Comparison of ENCODE assay signal across 8 cellular contexts in genomic region chr17:8225813-8226535, GRCh38. TPM values are rescaled to one million over a fixed set of nuclear protein-coding genes. Genes with fewer than 3 reads are reported as not detected.
DNase-seq lines count a peak whose midpoint lies in the region; ATAC-seq lines count a peak whose summit lies in the region.

No MANE protein-coding gene starts in this region.

- H3K9me3 Mint-ChIP-seq in CD4-positive, alpha-beta memory T cell, result peaks cover 0 to 35% (median 2%) of the 10 kb centered on the region in 8 donors

- H3K27me3 Mint-ChIP-seq in CD4-positive, alpha-beta memory T cell, result peaks cover 4 to 17% of the 10 kb centered on the region in 2 donors

- H3K27ac Mint-ChIP-seq in CD4-positive, alpha-beta memory T cell, result peak overlapping the region; percentile 80 to 100 (median 92)

- intact Hi-C loops in CD4-positive, alpha-beta memory T cell (cut with micrococcal nuclease), result no loop called here

- H3K9me3 ChIP-seq in CD4-positive, alpha-beta memory T cell (ENCODE audit: control insufficient read depth in 1 of 2, low read length in 2 of 2), result no peaks in the 10 kb centered on the region

- peaks cover 38 to 71% of the 10 kb centered on the region in 2 donors for H3K36me3 Mint-ChIP-seq in CD4-positive, alpha-beta memory T cell

- H3K27me3 ChIP-seq in CD4-positive, alpha-beta memory T cell (ENCODE audit: insufficient read depth, low read length), result no peaks in the 10 kb centered on the region

- peak; percentile 74 to 82 (median 78) for DNase-seq in CD4-positive, alpha-beta memory T cell
- DNase-seq in MV-4-11 (lab: John Stamatoyannopoulos, UW) (peak; percentile 88), dedifferentiated amniotic fluid mesenchymal stem cell (ENCODE audit: extremely low spot score) (peak; percentile 92), midbrain (lab: John Stamatoyannopoulos, UW) (peak; percentile 62), retina (no peak)
- peak; percentile 51 to 68 for DNase-seq in activated CD4-positive, alpha-beta T cell treated with anti-CD3 and anti-CD28 coated beads for 4 hours
- peak; percentile 50 to 65 for DNase-seq in stimulated activated CD8-positive, alpha-beta memory T cell treated with anti-CD3 and anti-CD28 coated beads, Interleukin-7, amount 100 ng/mL, for 48 hours (ENCODE audit: extremely low read depth in 1 of 2, low read depth in 1 of 2)

- H3K4me3 Mint-ChIP-seq in CD4-positive, alpha-beta memory T cell, result peak overlapping the region; percentile 8 to 78 (median 44)

- CTCF ChIA-PET in CD4-positive, alpha-beta memory T cell (lab: Charles Lee; ENCODE audit: partially characterized antibody), result interaction anchor here (0.8 to 6.6 kb wide), 5 partner anchors 22 to 107 kb away, joined by 3 to 67 read pairs (median 4); partner anchors contain the start of genes CTC1, PFAS and SLC25A35

- peak overlapping the region; percentile 4 for H3K27ac ChIP-seq in CD4-positive, alpha-beta memory T cell (ENCODE audit: low read depth, low read length)

- H3K4me1 ChIP-seq in CD4-positive, alpha-beta memory T cell (ENCODE audit: insufficient read depth, low read length), result peaks cover 39% of the 10 kb centered on the region

- H3K36me3 ChIP-seq in CD4-positive, alpha-beta memory T cell (ENCODE audit: insufficient read depth, low read length), result peaks cover 40% of the 10 kb centered on the region

- no peak overlapping the region for H3K4me3 ChIP-seq in CD4-positive, alpha-beta memory T cell (ENCODE audit: low read length in 2 of 2)

- ATAC-seq in GM18873 (IDR thresholded peaks at IDR 0.05; ENCODE audit: low FRiP score, unreplicated experiment), result no peak

- peaks cover 32 to 77% (median 51%) of the 10 kb centered on the region in 4 donors for H3K4me1 Mint-ChIP-seq in CD4-positive, alpha-beta memory T cell

- POLR2A ChIA-PET in CD4-positive, alpha-beta memory T cell (lab: Charles Lee; ENCODE audit: partially characterized antibody), result interaction anchor here (0.7 to 14.6 kb wide), 18 partner anchors 9 to 340 kb away, joined by 3 to 611 read pairs (median 8); partner anchors contain the start of genes ALOXE3, AURKB, BORCS6 and CTC1

RNA-seq across cellular contexts. Expression of gene AURKB, which starts 15.6 kb away (rescaled TPM):
- under 1 TPM; 0.67 to 0.83 TPM for total RNA-seq in CD4-positive, alpha-beta memory T cell
- under 1 TPM in 1 of 2 donors, not detected in 1; 0.36 TPM for polyA plus RNA-seq in CD4-positive, alpha-beta memory T cell

RNA-seq across cellular contexts. Expression of gene CTC1, which starts 21.9 kb away (rescaled TPM):
- total RNA-seq in CD4-positive, alpha-beta memory T cell, result 100 to 1,000 TPM; 310 to 317 TPM
- 10 to 100 TPM; 17.0 to 46.8 TPM for polyA plus RNA-seq in CD4-positive, alpha-beta memory T cell

RNA-seq across cellular contexts. Expression of gene PFAS, which starts 23.1 kb away (rescaled TPM):
- total RNA-seq in CD4-positive, alpha-beta memory T cell, result 10 to 100 TPM; 23.0 to 29.1 TPM
- 10 to 100 TPM in 1 of 2 donors, 1 to 10 TPM in 1; 8.9 to 14.8 TPM for polyA plus RNA-seq in CD4-positive, alpha-beta memory T cell

RNA-seq across cellular contexts. Expression of gene BORCS6, which starts 36.0 kb away (rescaled TPM):
- 10 to 100 TPM; 19.2 to 19.4 TPM for total RNA-seq in CD4-positive, alpha-beta memory T cell
- 10 to 100 TPM; 13.3 to 21.9 TPM for polyA plus RNA-seq in CD4-positive, alpha-beta memory T cell

RNA-seq across cellular contexts. Expression of gene TMEM107, which starts 49.8 kb away (rescaled TPM):
- 10 to 100 TPM; 25.0 to 25.3 TPM for total RNA-seq in CD4-positive, alpha-beta memory T cell
- 10 to 100 TPM; 42.4 to 43.7 TPM for polyA plus RNA-seq in CD4-positive, alpha-beta memory T cell
